8 cellular contexts compared by ENCODE assay signal in genomic region chr5:39424751-39425524, GRCh38. TPM values are rescaled to one million over a fixed set of nuclear protein-coding genes. Genes with fewer than 3 reads are reported as not detected.
DNase-seq lines count a peak whose midpoint lies in the region; ATAC-seq lines count a peak whose summit lies in the region.

DAB2 (minus strand) TSS chr5:39424980; CDS start chr5:39394320, 30,660 bp downstream.

- H3K36me3 ChIP-seq in mesendoderm (ENCODE audit: control insufficient read depth, insufficient read depth, low read length): no peaks in the 10 kb centered on the region

- H3K79me1 ChIP-seq in mesendoderm (ENCODE audit: low read length): no peaks in the 10 kb centered on the region

- H2BK15ac ChIP-seq in mesendoderm (replicated peaks; ENCODE audit: low read depth): no peak within 1 kb of the TSS

- no peak within 1 kb of the TSS for H3K23ac ChIP-seq in mesendoderm (ENCODE audit: low read length)

- peak within 1 kb of the TSS; percentile 79 for H3K27ac ChIP-seq in mesendoderm (ENCODE audit: low read depth, low read length)

- peaks cover 5% of the 10 kb centered on the region for H3K4me1 ChIP-seq in mesendoderm (ENCODE audit: control insufficient read depth, low read depth, low read length)

- H2BK5ac ChIP-seq in mesendoderm (ENCODE audit: low read length): no peak within 1 kb of the TSS

- peak within 1 kb of the TSS; percentile 64 for H3K4me2 ChIP-seq in mesendoderm (ENCODE audit: low read length)

- H2BK120ac ChIP-seq in mesendoderm (ENCODE audit: low read depth, low read length): no peak within 1 kb of the TSS

- H3K9ac ChIP-seq in mesendoderm (ENCODE audit: low read length): peak within 1 kb of the TSS; percentile 73

- H3K79me2 ChIP-seq in mesendoderm (ENCODE audit: control insufficient read depth, insufficient read depth, low read length): no peaks in the 10 kb centered on the region

- peak within 1 kb of the TSS; percentile 90 for H3K56ac ChIP-seq in mesendoderm (ENCODE audit: low read length)

- H2AK5ac ChIP-seq in mesendoderm (ENCODE audit: low read length): no peak within 1 kb of the TSS

- no peak within 1 kb of the TSS for H4K8ac ChIP-seq in mesendoderm (ENCODE audit: low read depth, low read length)

- no CpG with 5 or more reads among the region's 51 CpGs for WGBS in mesendoderm (ENCODE audit: extremely low coverage, insufficient coverage, low lambda C conversion rate)

- ATAC-seq in HG03095 (IDR thresholded peaks at IDR 0.05; ENCODE audit: unreplicated experiment): no peak

- peak; percentile 2 for DNase-seq in activated CD4-positive, CD25-positive, alpha-beta regulatory T cell treated with anti-CD3 and anti-CD28 coated beads, Interleukin-2, amount 50 U/mL, for 16 hours (ENCODE audit: low read depth, low spot score)
- no peak for DNase-seq in activated CD4-positive, CD25-positive, alpha-beta regulatory T cell (lab: John Stamatoyannopoulos, UW)
- peak; percentile 94 for DNase-seq in NCI-H748 treated with DMSO at 0.1 percent for 48 hours (lab: John Stamatoyannopoulos, UW)
- peak; percentile 34 for DNase-seq in activated T-cell treated with anti-CD3 and anti-CD28 coated beads for 48 hours (ENCODE audit: low read depth)
- DNase-seq in epidermal melanocyte (ENCODE audit: insufficient read length, low spot score): peak; percentile 76
- peak; percentile 98 for DNase-seq in mesendoderm
- DNase-seq in stimulated activated CD8-positive, alpha-beta memory T cell treated with anti-CD3 and anti-CD28 coated beads, Interleukin-15, amount 100 ng/mL, for 48 hours (ENCODE audit: low read depth in 2 of 2): peak; percentile 23 to 28

- H3K4me3 ChIP-seq in mesendoderm (ENCODE audit: low read length): peak within 1 kb of the TSS; percentile 45

- H3K18ac ChIP-seq in mesendoderm (ENCODE audit: low read length): peak within 1 kb of the TSS; percentile 90

- H3K4ac ChIP-seq in mesendoderm (ENCODE audit: low read depth, low read length): peak within 1 kb of the TSS; percentile 41

- H4K5ac ChIP-seq in mesendoderm (ENCODE audit: low read length): no peak within 1 kb of the TSS

- no peaks in the 10 kb centered on the region for H3K27me3 ChIP-seq in mesendoderm (ENCODE audit: insufficient read depth, low read length, poor library complexity)

RNA-seq across cellular contexts. Expression of gene DAB2, which starts in this region (rescaled TPM):
- polyA plus RNA-seq in mesendoderm (2013, experiment 1 of 2): 8.0 TPM
- polyA plus RNA-seq in mesendoderm (2013, experiment 2 of 2): 7.3 TPM

Comparison
In these comparisons a context has a peak if more than half of its experiments do, and no peak if none do; other contexts are left out.
1. DNase-seq: peak in activated CD4-positive, CD25-positive, alpha-beta regulatory T cell treated with anti-CD3 and anti-CD28 coated beads, Interleukin-2, amount 50 U/mL, for 16 hours (single experiment), NCI-H748 treated with DMSO at 0.1 percent for 48 hours (single experiment), activated T-cell treated with anti-CD3 and anti-CD28 coated beads for 48 hours (single experiment), epidermal melanocyte (single experiment), mesendoderm (single experiment) and stimulated activated CD8-positive, alpha-beta memory T cell treated with anti-CD3 and anti-CD28 coated beads, Interleukin-15, amount 100 ng/mL, for 48 hours (2 of 2); none in activated CD4-positive, CD25-positive, alpha-beta regulatory T cell (0 of 4).